Comparison of ENCODE assay signal across 1 cellular context in genomic region chr4:188691811-188692210, GRCh38.
TF ChIP-seq lines count a peak whose summit lies in the region.

No MANE protein-coding gene starts in this region.

TF ChIP-seq in SK-N-SH treated with all-trans-retinoic acid at 6 μM for 48 hours, 23 proteins besides CTCF, POLR2A, EP300 and RAD21 (continued from another document):
- TF ChIP-seq POU6F1 (CRISPR knock-in tag; IDR thresholded peaks at IDR 0.05; ENCODE audit: borderline replicate concordance, low read depth) (no peak), RARB (CRISPR knock-in tag; IDR thresholded peaks at IDR 0.05) (no peak), TSHZ2 (CRISPR knock-in tag; IDR thresholded peaks at IDR 0.05) (no peak), BACH2 (CRISPR knock-in tag; IDR thresholded peaks at IDR 0.05; ENCODE audit: borderline replicate concordance) (no peak)
TF ChIP-seq in SK-N-SH treated with all-trans-retinoic acid at 6 μM for 48 hours: peak in this region for 0.
